In genomic region chr4:87026795-87027495, GRCh38 we compare ENCODE assay signal across 8 cellular contexts.
A peak's percentile ranks its signal among the peaks of the same experiment; 100 is the strongest.
DNase-seq lines count a peak whose midpoint lies in the region; ATAC-seq and TF ChIP-seq lines count a peak whose summit lies in the region.

No MANE protein-coding gene starts in this region.

- peak overlapping the region; percentile 12 to 15 for H3K27ac ChIP-seq in mucosa of rectum (ENCODE audit: low read depth in 2 of 2, low read length in 2 of 2)
- peak overlapping the region in 2 of 5 donors; percentile 50 to 62 for H3K27ac ChIP-seq in stomach

- no peaks in the 10 kb centered on the region for H3K27me3 Mint-ChIP-seq in activated T-helper 2 cell treated with anti-CD3 and anti-CD28 coated beads, Interferon-gamma antibody, Interleukin-2, Interleukin-4, amounts not matched to agents 10 μg/mL and 5 μg/mL and 100 μg/mL, durations not matched to agents 14 hours and 24 hours and 36 hours (ENCODE audit: low read depth)

- TF ChIP-seq POLR2A in stomach (IDR thresholded peaks at IDR 0.05), result no peak

- peaks cover 26% of the 10 kb centered on the region for H3K4me1 Mint-ChIP-seq in activated T-helper 2 cell treated with anti-CD3 and anti-CD28 coated beads, Interferon-gamma antibody, Interleukin-2, Interleukin-4, amounts not matched to agents 10 μg/mL and 5 μg/mL and 100 μg/mL, durations not matched to agents 14 hours and 24 hours and 36 hours (ENCODE audit: low read depth)

- 63 to 86% (median 75%) methylated on average over 4 of the region's 4 CpGs for WGBS in stomach, 5 donors

- H3K4me3 ChIP-seq in mucosa of rectum (ENCODE audit: low read length in 2 of 2), result no peak overlapping the region
- H3K4me3 ChIP-seq in stomach, result no peak overlapping the region

- TF ChIP-seq CTCF in stomach (IDR thresholded peaks at IDR 0.05), result no peak

- intact Hi-C loops in activated T-helper 2 cell treated with anti-CD3 and anti-CD28 coated beads, Interferon-gamma antibody, Interleukin-2, Interleukin-4, amounts not matched to agents 10 μg/mL and 5 μg/mL and 100 μg/mL, durations not matched to agents 14 hours and 24 hours and 36 hours (cut with micrococcal nuclease), result no loop called here
- intact Hi-C loops in stomach (cut with DNase I; ENCODE audit: low total_unique reads), result no loop called here

- H3K9ac ChIP-seq in mucosa of rectum (ENCODE audit: low read depth in 1 of 2, low read length in 2 of 2), result peak overlapping the region in 1 of 2 donors; percentile 16

- DNase-seq in NOMO-1 (lab: John Stamatoyannopoulos, UW; ENCODE audit: unreplicated experiment in 2 of 2), result peak; percentile 83 to 95
- no peak for DNase-seq in activated T-helper 2 cell treated with anti-CD3 and anti-CD28 coated beads, Interferon-gamma antibody, Interleukin-2, Interleukin-4, amounts not matched to agents 10 μg/mL and 5 μg/mL and 100 μg/mL, durations not matched to agents 14 hours and 24 hours and 36 hours (ENCODE audit: low spot score)
- DNase-seq in stomach, result no peak
- DNase-seq in DMS53 treated with DMSO at 0.1 percent for 48 hours (lab: John Stamatoyannopoulos, UW; ENCODE audit: unreplicated experiment), result no peak
- DNase-seq in activated CD4-positive, alpha-beta T cell treated with anti-CD3 and anti-CD28 coated beads for 1 hour, result no peak

- H3K27ac Mint-ChIP-seq in activated T-helper 2 cell treated with anti-CD3 and anti-CD28 coated beads, Interferon-gamma antibody, Interleukin-2, Interleukin-4, amounts not matched to agents 10 μg/mL and 5 μg/mL and 100 μg/mL, durations not matched to agents 14 hours and 24 hours and 36 hours, result no peak overlapping the region

- H3K4me3 Mint-ChIP-seq in activated T-helper 2 cell treated with anti-CD3 and anti-CD28 coated beads, Interferon-gamma antibody, Interleukin-2, Interleukin-4, amounts not matched to agents 10 μg/mL and 5 μg/mL and 100 μg/mL, durations not matched to agents 14 hours and 24 hours and 36 hours (ENCODE audit: low read depth), result no peak overlapping the region

- TF ChIP-seq EP300 in stomach (IDR thresholded peaks at IDR 0.05), result no peak

- no peaks in the 10 kb centered on the region for H3K36me3 ChIP-seq in mucosa of rectum (ENCODE audit: control insufficient read depth in 2 of 2, insufficient read depth in 2 of 2, low read length in 2 of 2)
- H3K36me3 ChIP-seq in stomach, result no peaks in the 10 kb centered on the region

- peaks cover 29 to 52% of the 10 kb centered on the region in 2 donors for H3K4me1 ChIP-seq in mucosa of rectum (ENCODE audit: control insufficient read depth in 2 of 2, insufficient read depth in 2 of 2, low read length in 2 of 2)
- peaks cover 55 to 90% (median 75%) of the 10 kb centered on the region in 4 donors for H3K4me1 ChIP-seq in stomach

- H3K27me3 ChIP-seq in mucosa of rectum (ENCODE audit: control insufficient read depth in 2 of 2, insufficient read depth in 2 of 2, low read length in 2 of 2), result no peaks in the 10 kb centered on the region
- no peaks in the 10 kb centered on the region for H3K27me3 ChIP-seq in stomach

- H3K36me3 Mint-ChIP-seq in activated T-helper 2 cell treated with anti-CD3 and anti-CD28 coated beads, Interferon-gamma antibody, Interleukin-2, Interleukin-4, amounts not matched to agents 10 μg/mL and 5 μg/mL and 100 μg/mL, durations not matched to agents 14 hours and 24 hours and 36 hours (ENCODE audit: low read depth), result peaks cover 4% of the 10 kb centered on the region

- H3K9me3 ChIP-seq in mucosa of rectum (ENCODE audit: control insufficient read depth in 2 of 2, low read length in 2 of 2), result no peaks in the 10 kb centered on the region
- H3K9me3 ChIP-seq in stomach, result no peaks in the 10 kb centered on the region

- ATAC-seq in GM18511 (IDR thresholded peaks at IDR 0.05; ENCODE audit: unreplicated experiment), result peak; percentile 84
- peak; percentile 90 for ATAC-seq in HG02623 (IDR thresholded peaks at IDR 0.05; ENCODE audit: unreplicated experiment)

- H3K9me3 Mint-ChIP-seq in activated T-helper 2 cell treated with anti-CD3 and anti-CD28 coated beads, Interferon-gamma antibody, Interleukin-2, Interleukin-4, amounts not matched to agents 10 μg/mL and 5 μg/mL and 100 μg/mL, durations not matched to agents 14 hours and 24 hours and 36 hours, result no peaks in the 10 kb centered on the region

Comparison
In these comparisons a context has a peak if more than half of its experiments do, and no peak if none do; other contexts are left out.
1. DNase-seq: peak in NOMO-1 (2 of 2); none in activated T-helper 2 cell treated with anti-CD3 and anti-CD28 coated beads, Interferon-gamma antibody, Interleukin-2, Interleukin-4, amounts not matched to agents 10 μg/mL and 5 μg/mL and 100 μg/mL, durations not matched to agents 14 hours and 24 hours and 36 hours (single experiment), stomach (single experiment), DMS53 treated with DMSO at 0.1 percent for 48 hours (single experiment) and activated CD4-positive, alpha-beta T cell treated with anti-CD3 and anti-CD28 coated beads for 1 hour (single experiment).